In the genomic region with DNA sequence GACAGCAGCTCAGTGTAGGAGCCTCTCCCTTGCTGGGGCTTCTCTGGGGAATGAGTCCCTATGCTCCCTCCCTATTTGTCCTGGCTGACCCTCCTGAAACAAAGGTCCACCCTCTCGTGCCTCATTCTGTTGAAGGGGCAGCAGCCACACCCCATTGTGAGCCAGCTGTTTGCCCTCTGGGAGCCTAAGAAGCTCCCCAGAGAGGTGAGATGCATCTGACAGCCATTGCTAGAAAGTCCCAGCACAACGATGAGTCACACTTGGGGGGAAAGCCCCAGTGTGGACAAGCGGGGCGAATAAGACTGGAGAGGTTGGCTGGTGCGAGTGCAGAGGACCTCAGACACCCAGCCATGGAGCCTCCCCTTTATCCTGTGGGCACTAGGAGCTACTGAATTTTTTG, we compare ENCODE assay signal across 8 cellular contexts.
DNase-seq lines count a peak whose midpoint lies in the region; ATAC-seq, FAIRE-seq and TF ChIP-seq lines count a peak whose summit lies in the region.

No MANE protein-coding gene starts in this region.

- DNase-seq in ELR (ENCODE audit: low read depth) = peak; percentile 83
- DNase-seq in bronchial epithelial cell (ENCODE audit: low read depth) = peak; percentile 67
- DNase-seq in MV-4-11 (lab: John Stamatoyannopoulos, UW) = no peak
- DNase-seq in sciatic nerve (ENCODE audit: low spot score) = no peak
- DNase-seq in H4 (ENCODE audit: low spot score) = no peak
- no peak for DNase-seq in NCI-H187 treated with DMSO at 0.1 percent for 48 hours (lab: John Stamatoyannopoulos, UW)

- no peak for TF ChIP-seq CTCF in bronchial epithelial cell (IDR thresholded peaks at IDR 0.05; ENCODE audit: insufficient read depth, low read length, severe bottlenecking)

- no peaks in the 10 kb centered on the region for H3K27me3 ChIP-seq in bronchial epithelial cell (ENCODE audit: control insufficient read depth, insufficient read depth, low read length)

- intact Hi-C loops in sciatic nerve (cut with DNase I) = loop anchor here (10.0 kb wide), 2 partner anchors 133 to 163 kb away; a partner anchor contains a TSS

- no peak for FAIRE-seq in bronchial epithelial cell (lab: Jason Lieb, UNC)

- H3K4me3 ChIP-seq in bronchial epithelial cell (ENCODE audit: low read depth, low read length) = no peak overlapping the region

- H3K36me3 ChIP-seq in bronchial epithelial cell (ENCODE audit: control insufficient read depth, insufficient read depth, low read length) = no peaks in the 10 kb centered on the region

- ATAC-seq in GM21367 (IDR thresholded peaks at IDR 0.05; ENCODE audit: unreplicated experiment) (peak; percentile 69), HG03571 (IDR thresholded peaks at IDR 0.05; ENCODE audit: unreplicated experiment) (peak; percentile 79), sciatic nerve (no peak)

Comparison
In these comparisons a context has a peak if more than half of its experiments do, and no peak if none do; other contexts are left out.
1. DNase-seq: peak in ELR (single experiment) and bronchial epithelial cell (single experiment); none in MV-4-11 (single experiment), sciatic nerve (single experiment), H4 (single experiment) and NCI-H187 treated with DMSO at 0.1 percent for 48 hours (single experiment).